Comparison of ENCODE assay signal across 8 cellular contexts in genomic region chr2:149017116-149017985, GRCh38. TPM values are rescaled to one million over a fixed set of nuclear protein-coding genes. Genes with fewer than 3 reads are reported as not detected.
DNase-seq lines count a peak whose midpoint lies in the region; TF ChIP-seq lines count a peak whose summit lies in the region.

No MANE protein-coding gene starts in this region.

- in situ Hi-C loops in Caki2 (cut with HindIII; ENCODE audit: low pct_unique_long_range_greater_than_20kb, low sequenced_read_pairs) = no loop called here

- CTCF ChIA-PET in HEK293T (lab: Yijun Ruan, JAX) = interaction anchor here (0.6 to 2.2 kb wide), 12 partner anchors 8 to 731 kb away, joined by 3 to 7 read pairs (median 3); no protein-coding TSS in a partner anchor

- no peaks in the 10 kb centered on the region for H3K27me3 ChIP-seq in kidney epithelial cell (ENCODE audit: control insufficient read depth, insufficient read depth, low read length)

- no peaks in the 10 kb centered on the region for H3K36me3 ChIP-seq in kidney epithelial cell (ENCODE audit: control insufficient read depth, insufficient read depth, low read length)

- TF ChIP-seq CTCF in cardiac fibroblast (IDR thresholded peaks at IDR 0.05; ENCODE audit: low read depth, low read length) (peak; percentile 90), kidney epithelial cell (IDR thresholded peaks at IDR 0.05; ENCODE audit: insufficient read depth, low read length, poor library complexity, severe bottlenecking) (peak; percentile 88)

- POLR2A ChIA-PET in HEK293T (lab: Yijun Ruan, JAX) = no interaction called here

- H3K4me3 ChIP-seq in cardiac fibroblast (replicated peaks in 1 of 2; ENCODE audit: low read depth in 2 of 2, low read length in 2 of 2) (no peak overlapping the region), kidney epithelial cell (ENCODE audit: low read depth, low read length) (no peak overlapping the region)

- peak; percentile 53 for DNase-seq in Caki2 (ENCODE audit: low read depth)
- peak; percentile 74 for DNase-seq in HEK293T (ENCODE audit: extremely low spot score)
- DNase-seq in NCI-H2227 treated with DMSO at 0.1 percent for 48 hours (lab: John Stamatoyannopoulos, UW) = peak; percentile 84
- peak; percentile 48 to 54 (median 50) for DNase-seq in activated CD4-positive, CD25-positive, alpha-beta regulatory T cell (lab: John Stamatoyannopoulos, UW)
- DNase-seq in cardiac fibroblast (ENCODE audit: low read depth in 2 of 2) = peak; percentile 82 to 84
- DNase-seq in kidney epithelial cell (ENCODE audit: low read depth) = peak; percentile 19
- DNase-seq in stimulated activated CD4-positive, alpha-beta T cell treated with anti-CD3 and anti-CD28 coated beads, Interleukin-1b, Interleukin-23, amount 100 ng/mL, for 48 hours = peak; percentile 73
- DNase-seq in OCI-M2 (lab: John Stamatoyannopoulos, UW; ENCODE audit: unreplicated experiment) = no peak

TF ChIP-seq in HEK293T, 16 proteins besides CTCF, POLR2A, EP300 and RAD21:
- TF ChIP-seq SP1 (IDR thresholded peaks at IDR 0.05) = no peak
- TF ChIP-seq CTBP1 (IDR thresholded peaks at IDR 0.05; ENCODE audit: borderline replicate concordance) = no peak
- no peak for TF ChIP-seq FOXM1 (IDR thresholded peaks at IDR 0.05; ENCODE audit: borderline replicate concordance)

RNA-seq across cellular contexts. Expression of gene LYPD6B, which starts 21.1 kb away (rescaled TPM):
- total RNA-seq in Caki2 (2014; rRNA removed; shearing (Covaris generic); ENCODE audit: low replicate concordance) = not detected in 2 replicates
- 1.2 and 5.3 TPM in 2 replicates for total RNA-seq in kidney epithelial cell
